Comparison of ENCODE assay signal across 11 cellular contexts in the genomic region with DNA sequence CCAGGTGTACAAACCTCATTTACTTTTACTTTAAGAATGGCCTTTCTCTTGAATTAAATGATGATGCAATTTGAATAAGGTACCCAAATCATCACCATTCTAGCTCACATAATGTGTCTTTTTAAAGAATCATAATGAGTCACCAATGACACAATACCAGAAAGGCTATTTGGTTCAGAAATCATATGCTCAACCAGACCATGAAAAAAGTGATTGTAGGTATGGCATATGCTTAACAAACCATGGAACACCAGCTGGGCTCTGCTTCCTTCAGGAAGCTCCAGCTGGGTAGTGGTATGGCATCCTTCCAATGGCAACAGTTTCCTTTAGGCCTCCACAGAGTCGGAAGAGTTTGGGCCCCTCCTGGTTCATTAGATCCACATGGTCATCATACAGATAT.
DNase-seq lines count a peak whose midpoint lies in the region; ATAC-seq and TF ChIP-seq lines count a peak whose summit lies in the region.
"Had no signal": no experiment of that assay in that cellular context is flagged by ENCODE, and none has a peak within 500 bp of the region (broad histone marks: within the 10 kb centered on the region; RNA-seq: fewer than 3 reads in every experiment).

No MANE protein-coding gene starts in this region.

- no peak overlapping the region for H3K4me3 ChIP-seq in cardiac fibroblast (replicated peaks in 1 of 2; ENCODE audit: low read depth in 2 of 2, low read length in 2 of 2)
- H3K4me3 ChIP-seq: PC-9 had no signal

- peak; percentile 76 for TF ChIP-seq EP300 in Ishikawa (IDR thresholded peaks at IDR 0.05; ENCODE audit: borderline replicate concordance)

- no peaks in the 10 kb centered on the region for H3K36me3 Mint-ChIP-seq in chondrocyte (ENCODE audit: low read depth)
- no peaks in the 10 kb centered on the region for H3K36me3 Mint-ChIP-seq in T-helper 2 cell treated with Interferon-gamma antibody and Interleukin-4, amounts not matched to agents 5 μg/mL and 100 μg/mL, for 36 hours (ENCODE audit: low read depth)

- peaks cover 14% of the 10 kb centered on the region for H3K27me3 Mint-ChIP-seq in chondrocyte (ENCODE audit: low read depth)
- H3K27me3 Mint-ChIP-seq in T-helper 2 cell treated with Interferon-gamma antibody and Interleukin-4, amounts not matched to agents 5 μg/mL and 100 μg/mL, for 36 hours (ENCODE audit: low read depth): no peaks in the 10 kb centered on the region
- H3K27me3 Mint-ChIP-seq: activated B cell treated with CpG ODN at 0.5 μM for 24 hours had no signal

- no peaks in the 10 kb centered on the region for H3K9me3 Mint-ChIP-seq in chondrocyte (ENCODE audit: low read depth)
- H3K9me3 Mint-ChIP-seq in T-helper 2 cell treated with Interferon-gamma antibody and Interleukin-4, amounts not matched to agents 5 μg/mL and 100 μg/mL, for 36 hours: no peaks in the 10 kb centered on the region
- H3K9me3 Mint-ChIP-seq: activated B cell treated with CpG ODN at 0.5 μM for 24 hours had no signal

- DNase-seq in COLO829 (ENCODE audit: low spot score) (peak; percentile 9), cardiac fibroblast (ENCODE audit: low read depth in 2 of 2) (peak; percentile 5 to 10), chondrocyte (ENCODE audit: low spot score) (no peak), GM03348 (ENCODE audit: low spot score) (no peak), SIG-M5 (lab: John Stamatoyannopoulos, UW) (no peak)
- no peak for DNase-seq in T-helper 2 cell treated with Interferon-gamma antibody and Interleukin-4, amounts not matched to agents 5 μg/mL and 100 μg/mL, for 36 hours (ENCODE audit: low spot score)
- DNase-seq: activated B cell treated with CpG ODN at 0.5 μM for 24 hours, NCI-H1105 treated with DMSO at 0.1 percent for 48 hours had no signal

- TF ChIP-seq CTCF in cardiac fibroblast (IDR thresholded peaks at IDR 0.05; ENCODE audit: low read depth, low read length) (no peak), chondrocyte (IDR thresholded peaks at IDR 0.05) (no peak)

- ATAC-seq in GM21619 (IDR thresholded peaks at IDR 0.05; ENCODE audit: unreplicated experiment): peak; percentile 65

- H3K27ac Mint-ChIP-seq in chondrocyte (ENCODE audit: unreplicated experiment): no peak overlapping the region
- H3K27ac Mint-ChIP-seq in T-helper 2 cell treated with Interferon-gamma antibody and Interleukin-4, amounts not matched to agents 5 μg/mL and 100 μg/mL, for 36 hours: no peak overlapping the region
- H3K27ac Mint-ChIP-seq: activated B cell treated with CpG ODN at 0.5 μM for 24 hours had no signal

- no peak for TF ChIP-seq RAD21 in Ishikawa (IDR thresholded peaks at IDR 0.05; ENCODE audit: low read depth)

- peaks cover 8% of the 10 kb centered on the region for H3K4me1 Mint-ChIP-seq in chondrocyte (ENCODE audit: low read depth)
- H3K4me1 Mint-ChIP-seq in T-helper 2 cell treated with Interferon-gamma antibody and Interleukin-4, amounts not matched to agents 5 μg/mL and 100 μg/mL, for 36 hours (ENCODE audit: low read depth): no peaks in the 10 kb centered on the region
- H3K4me1 Mint-ChIP-seq: activated B cell treated with CpG ODN at 0.5 μM for 24 hours had no signal

- no peak overlapping the region for H3K4me3 Mint-ChIP-seq in chondrocyte (ENCODE audit: unreplicated experiment)
- H3K4me3 Mint-ChIP-seq in T-helper 2 cell treated with Interferon-gamma antibody and Interleukin-4, amounts not matched to agents 5 μg/mL and 100 μg/mL, for 36 hours: no peak overlapping the region
- H3K4me3 Mint-ChIP-seq: activated B cell treated with CpG ODN at 0.5 μM for 24 hours had no signal

TF ChIP-seq in Ishikawa, 13 proteins besides CTCF, POLR2A, EP300 and RAD21:
- TF ChIP-seq EGR1 (IDR thresholded peaks at IDR 0.05) (no peak), TCF12 (IDR thresholded peaks at IDR 0.05; ENCODE audit: low read depth) (peak; percentile 83), MAX (IDR thresholded peaks at IDR 0.05) (no peak), TEAD4 (IDR thresholded peaks at IDR 0.05) (peak; percentile 63), CEBPB (IDR thresholded peaks at IDR 0.05) (peak; percentile 71; the same call in 1 of the 2 replicates), CREB1 (IDR thresholded peaks at IDR 0.05; ENCODE audit: low read depth) (peak; percentile 59; the same call in 1 of the 2 replicates), NFIC (IDR thresholded peaks at IDR 0.05) (peak; percentile 90)

Comparison
In these comparisons a context has a peak if more than half of its experiments do, and no peak if none do; other contexts are left out.
1. DNase-seq: peak in COLO829 (single experiment) and cardiac fibroblast (2 of 2); none in chondrocyte (single experiment), GM03348 (single experiment), SIG-M5 (single experiment) and T-helper 2 cell treated with Interferon-gamma antibody and Interleukin-4, amounts not matched to agents 5 μg/mL and 100 μg/mL, for 36 hours (single experiment).